ENCODE assay signal across 8 cellular contexts in genomic region chr11:10450451-10451398, GRCh38. TPM values are rescaled to one million over a fixed set of nuclear protein-coding genes. Genes with fewer than 3 reads are reported as not detected.
DNase-seq lines count a peak whose midpoint lies in the region; ATAC-seq and TF ChIP-seq lines count a peak whose summit lies in the region.

No MANE protein-coding gene starts in this region.

- no peaks in the 10 kb centered on the region for H3K36me3 ChIP-seq in parathyroid adenoma (ENCODE audit: control insufficient read depth, insufficient read depth, low read length)

- no peaks in the 10 kb centered on the region for H3K27me3 ChIP-seq in parathyroid adenoma (ENCODE audit: control insufficient read depth, insufficient read depth, low read length)

- no peaks in the 10 kb centered on the region for H3K27me3 Mint-ChIP-seq in activated naive CD4-positive, alpha-beta T cell treated with anti-CD3 and anti-CD28 coated beads, Interleukin-2, amount 50 U/mL, for 24 hours

- no peaks in the 10 kb centered on the region for H3K36me3 Mint-ChIP-seq in activated naive CD4-positive, alpha-beta T cell treated with anti-CD3 and anti-CD28 coated beads, Interleukin-2, amount 50 U/mL, for 24 hours

- H2AFZ ChIP-seq in parathyroid adenoma = peak overlapping the region; percentile 83

- no peaks in the 10 kb centered on the region for H3K9me3 Mint-ChIP-seq in activated naive CD4-positive, alpha-beta T cell treated with anti-CD3 and anti-CD28 coated beads, Interleukin-2, amount 50 U/mL, for 24 hours

- peaks cover 57% of the 10 kb centered on the region for H3K4me1 Mint-ChIP-seq in activated naive CD4-positive, alpha-beta T cell treated with anti-CD3 and anti-CD28 coated beads, Interleukin-2, amount 50 U/mL, for 24 hours

- H3K4me2 ChIP-seq in parathyroid adenoma (ENCODE audit: low read length) = peak overlapping the region; percentile 76

- H3K9me3 ChIP-seq in parathyroid adenoma (ENCODE audit: control insufficient read depth, low read length) = no peaks in the 10 kb centered on the region

- peak overlapping the region; percentile 96 for H3K27ac Mint-ChIP-seq in activated naive CD4-positive, alpha-beta T cell treated with anti-CD3 and anti-CD28 coated beads, Interleukin-2, amount 50 U/mL, for 24 hours

- peak overlapping the region; percentile 55 for H3K4me3 ChIP-seq in parathyroid adenoma (ENCODE audit: low read depth, low read length)

- peak overlapping the region; percentile 89 for H3K4me3 Mint-ChIP-seq in activated naive CD4-positive, alpha-beta T cell treated with anti-CD3 and anti-CD28 coated beads, Interleukin-2, amount 50 U/mL, for 24 hours

- no peaks in the 10 kb centered on the region for H3K79me2 ChIP-seq in parathyroid adenoma

- H3K27ac ChIP-seq in 22Rv1 = peak overlapping the region; percentile 41
- H3K27ac ChIP-seq in parathyroid adenoma = peak overlapping the region; percentile 91

- DNase-seq in NCI-H748 treated with DMSO at 0.1 percent for 48 hours (lab: John Stamatoyannopoulos, UW) (peak; percentile 45), Right ventricle myocardium superior (peak; percentile 61), GDM1 (lab: John Stamatoyannopoulos, UW) (no peak)

- ATAC-seq in GM18867 (IDR thresholded peaks at IDR 0.05; ENCODE audit: unreplicated experiment) (peak; percentile 29), Right ventricle myocardium superior (ENCODE audit: poor library complexity) (peak; percentile 76), HG02884 (IDR thresholded peaks at IDR 0.05; ENCODE audit: unreplicated experiment) (no peak)

- intact Hi-C loops in Right ventricle myocardium superior (cut with DNase I) = no loop called here

- H3K4me1 ChIP-seq in parathyroid adenoma = peaks cover 30% of the 10 kb centered on the region

- TF ChIP-seq CTCF in 22Rv1 (IDR thresholded peaks at IDR 0.05) (peak; percentile 83), parathyroid adenoma (IDR thresholded peaks at IDR 0.05) (peak; percentile 57)

- peak overlapping the region; percentile 37 for H3K9ac ChIP-seq in parathyroid adenoma

RNA-seq across cellular contexts. Expression of gene AMPD3, which starts 4.3 kb away (rescaled TPM):
- total RNA-seq in Right ventricle myocardium superior = 2.6 TPM
